19 cellular contexts compared by ENCODE assay signal in the genomic region with DNA sequence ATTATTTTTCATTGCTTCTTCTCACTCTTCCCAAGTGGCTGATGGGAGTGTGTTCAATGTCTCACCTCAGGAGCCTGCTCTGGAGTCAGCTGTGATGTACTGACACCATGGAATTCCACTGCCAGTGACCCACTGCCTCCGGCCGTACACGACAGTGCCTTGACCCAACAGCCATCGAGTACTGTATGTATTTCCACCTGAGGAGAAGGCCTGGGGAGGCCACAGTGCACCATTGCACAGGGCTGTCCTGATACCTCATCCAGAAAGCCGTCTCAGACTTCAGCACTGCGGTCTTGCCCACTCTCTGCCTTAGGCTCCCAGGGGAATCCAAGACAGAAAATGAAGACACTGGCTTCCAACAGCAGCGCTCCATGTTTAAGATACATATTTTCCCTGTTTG.
"Had no signal": no experiment of that assay in that cellular context is flagged by ENCODE, and none has a peak within 500 bp of the region (broad histone marks: within the 10 kb centered on the region; RNA-seq: fewer than 3 reads in every experiment).

No MANE protein-coding gene starts in this region.

- H3K9me3 ChIP-seq: colonic mucosa, esophagus squamous epithelium, gastrocnemius medialis, heart right ventricle, left lung, lower lobe of right lung, mucosa of descending colon had no signal

- H3K36me3 ChIP-seq: colonic mucosa, esophagus squamous epithelium, gastrocnemius medialis, heart right ventricle, left lung, lower lobe of right lung had no signal

- H3K4me1 ChIP-seq: colonic mucosa, esophagus squamous epithelium, gastrocnemius medialis, left lung, lower lobe of right lung had no signal

- H3K27me3 ChIP-seq: colonic mucosa, esophagus squamous epithelium, gastrocnemius medialis, heart right ventricle, left lung had no signal

- H3K4me3 ChIP-seq: colonic mucosa, esophagus squamous epithelium, gastrocnemius medialis, heart right ventricle, left lung, lower lobe of right lung, mucosa of descending colon had no signal

- DNase-seq: colonic mucosa; cortex of kidney; effector CD8-positive, alpha-beta T cell; effector memory CD8-positive, alpha-beta T cell; erythroblast; esophagus squamous epithelium; gastrocnemius medialis; glutamatergic neuron; head of caudate nucleus; heart right ventricle; hippocampal formation; left cardiac atrium; left lung; left ventricle myocardium superior; lower lobe of right lung; mesenchymal stem cell; mucosa of descending colon had no signal

- FAIRE-seq: endometrium had no signal

- ATAC-seq: effector memory CD8-positive, alpha-beta T cell; gastrocnemius medialis; heart right ventricle; left cardiac atrium; left lung; left ventricle myocardium superior; lower lobe of right lung; mucosa of descending colon had no signal

- H3K27ac ChIP-seq: colonic mucosa, epithelial cell of prostate, esophagus squamous epithelium, gastrocnemius medialis, heart right ventricle, left lung, lower lobe of right lung had no signal
